ENCODE assay signal across 14 cellular contexts in genomic region chr1:1238702-1239178, GRCh38. TPM values are rescaled to one million over a fixed set of nuclear protein-coding genes. Genes with fewer than 3 reads are reported as not detected.
"Had no signal": no experiment of that assay in that cellular context is flagged by ENCODE, and none has a peak within 500 bp of the region (broad histone marks: within the 10 kb centered on the region; RNA-seq: fewer than 3 reads in every experiment).

No MANE protein-coding gene starts in this region.

- FAIRE-seq: urothelium cell line had no signal

- H3K4me3 ChIP-seq: gastroesophageal sphincter, skin epidermis had no signal

- H3K27me3 ChIP-seq: brain microvascular endothelial cell had no signal

- H3K36me3 ChIP-seq: brain microvascular endothelial cell had no signal

- H3K27ac ChIP-seq: brain microvascular endothelial cell, epithelial cell of prostate, gastroesophageal sphincter had no signal

- DNase-seq: activated CD4-positive, alpha-beta memory T cell treated with anti-CD3 and anti-CD28 coated beads, Interleukin-2, amount 10 ng/mL, durations not matched to agents 7 days and 5 days; activated CD4-positive, alpha-beta T cell treated with anti-CD3 and anti-CD28 coated beads for 1 hour; activated gamma-delta T cell; activated T-cell treated with anti-CD3 and anti-CD28 coated beads, Interleukin-2, amount 50 U/mL, for 48 hours; brain microvascular endothelial cell; cerebellar nuclear complex; effector memory CD8-positive, alpha-beta T cell; posterior cingulate gyrus; stimulated activated CD4-positive, alpha-beta T cell treated with anti-CD3 and anti-CD28 coated beads, Interleukin-4, amount 100 ng/mL, for 4 hours had no signal

- H3K9me3 ChIP-seq: gastroesophageal sphincter had no signal

RNA-seq across cellular contexts. Expression of gene TNFRSF4, which starts 24.8 kb away (rescaled TPM):
- polyA plus RNA-seq: neural cell had no signal

RNA-seq across cellular contexts. Expression of gene TNFRSF18, which starts 32.3 kb away (rescaled TPM):
- polyA plus RNA-seq: neural cell had no signal
